1 cellular context compared by ENCODE assay signal in the genomic region with DNA sequence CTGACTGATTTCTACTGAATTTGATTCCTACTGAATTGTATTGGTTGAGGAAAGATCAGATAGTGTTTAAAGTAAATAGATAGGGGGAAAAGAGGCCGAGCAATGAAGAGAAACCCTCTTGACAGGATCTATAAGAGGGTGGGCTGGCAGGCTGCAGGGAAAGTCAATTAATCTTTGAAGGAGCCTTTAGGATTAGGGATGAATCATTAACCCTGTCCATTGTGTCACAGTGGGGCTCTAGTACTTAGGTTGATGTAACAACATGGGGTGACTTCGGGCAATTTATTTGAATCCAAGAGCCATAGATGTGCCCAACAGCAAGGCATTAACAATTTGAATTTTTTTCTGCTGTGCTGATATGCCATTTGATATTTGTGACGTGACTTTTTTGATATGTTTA.
TF ChIP-seq lines count a peak whose summit lies in the region.

No MANE protein-coding gene starts in this region.

TF ChIP-seq in WTC11, 78 proteins besides CTCF, POLR2A, EP300 and RAD21 (continued from another document):
- TF ChIP-seq ZNF396 (CRISPR knock-in tag; IDR thresholded peaks at IDR 0.05; ENCODE audit: borderline replicate concordance) (no peak), TCF7 (CRISPR knock-in tag; IDR thresholded peaks at IDR 0.05; ENCODE audit: low read depth) (no peak)
- TF ChIP-seq, protein P1, sequence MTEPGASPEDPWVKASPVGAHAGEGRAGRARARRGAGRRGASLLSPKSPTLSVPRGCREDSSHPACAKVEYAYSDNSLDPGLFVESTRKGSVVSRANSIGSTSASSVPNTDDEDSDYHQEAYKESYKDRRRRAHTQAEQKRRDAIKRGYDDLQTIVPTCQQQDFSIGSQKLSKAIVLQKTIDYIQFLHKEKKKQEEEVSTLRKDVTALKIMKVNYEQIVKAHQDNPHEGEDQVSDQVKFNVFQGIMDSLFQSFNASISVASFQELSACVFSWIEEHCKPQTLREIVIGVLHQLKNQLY (CRISPR knock-in tag; IDR thresholded peaks at IDR 0.05): no peak
- TF ChIP-seq, protein P2, sequence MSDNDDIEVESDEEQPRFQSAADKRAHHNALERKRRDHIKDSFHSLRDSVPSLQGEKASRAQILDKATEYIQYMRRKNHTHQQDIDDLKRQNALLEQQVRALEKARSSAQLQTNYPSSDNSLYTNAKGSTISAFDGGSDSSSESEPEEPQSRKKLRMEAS (CRISPR knock-in tag; IDR thresholded peaks at IDR 0.05): no peak
- TF ChIP-seq, protein P3, sequence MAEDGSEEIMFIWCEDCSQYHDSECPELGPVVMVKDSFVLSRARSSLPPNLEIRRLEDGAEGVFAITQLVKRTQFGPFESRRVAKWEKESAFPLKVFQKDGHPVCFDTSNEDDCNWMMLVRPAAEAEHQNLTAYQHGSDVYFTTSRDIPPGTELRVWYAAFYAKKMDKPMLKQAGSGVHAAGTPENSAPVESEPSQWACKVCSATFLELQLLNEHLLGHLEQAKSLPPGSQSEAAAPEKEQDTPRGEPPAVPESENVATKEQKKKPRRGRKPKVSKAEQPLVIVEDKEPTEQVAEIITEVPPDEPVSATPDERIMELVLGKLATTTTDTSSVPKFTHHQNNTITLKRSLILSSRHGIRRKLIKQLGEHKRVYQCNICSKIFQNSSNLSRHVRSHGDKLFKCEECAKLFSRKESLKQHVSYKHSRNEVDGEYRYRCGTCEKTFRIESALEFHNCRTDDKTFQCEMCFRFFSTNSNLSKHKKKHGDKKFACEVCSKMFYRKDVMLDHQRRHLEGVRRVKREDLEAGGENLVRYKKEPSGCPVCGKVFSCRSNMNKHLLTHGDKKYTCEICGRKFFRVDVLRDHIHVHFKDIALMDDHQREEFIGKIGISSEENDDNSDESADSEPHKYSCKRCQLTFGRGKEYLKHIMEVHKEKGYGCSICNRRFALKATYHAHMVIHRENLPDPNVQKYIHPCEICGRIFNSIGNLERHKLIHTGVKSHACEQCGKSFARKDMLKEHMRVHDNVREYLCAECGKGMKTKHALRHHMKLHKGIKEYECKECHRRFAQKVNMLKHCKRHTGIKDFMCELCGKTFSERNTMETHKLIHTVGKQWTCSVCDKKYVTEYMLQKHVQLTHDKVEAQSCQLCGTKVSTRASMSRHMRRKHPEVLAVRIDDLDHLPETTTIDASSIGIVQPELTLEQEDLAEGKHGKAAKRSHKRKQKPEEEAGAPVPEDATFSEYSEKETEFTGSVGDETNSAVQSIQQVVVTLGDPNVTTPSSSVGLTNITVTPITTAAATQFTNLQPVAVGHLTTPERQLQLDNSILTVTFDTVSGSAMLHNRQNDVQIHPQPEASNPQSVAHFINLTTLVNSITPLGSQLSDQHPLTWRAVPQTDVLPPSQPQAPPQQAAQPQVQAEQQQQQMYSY (CRISPR knock-in tag; IDR thresholded peaks at IDR 0.05): no peak
- TF ChIP-seq, protein P4, sequence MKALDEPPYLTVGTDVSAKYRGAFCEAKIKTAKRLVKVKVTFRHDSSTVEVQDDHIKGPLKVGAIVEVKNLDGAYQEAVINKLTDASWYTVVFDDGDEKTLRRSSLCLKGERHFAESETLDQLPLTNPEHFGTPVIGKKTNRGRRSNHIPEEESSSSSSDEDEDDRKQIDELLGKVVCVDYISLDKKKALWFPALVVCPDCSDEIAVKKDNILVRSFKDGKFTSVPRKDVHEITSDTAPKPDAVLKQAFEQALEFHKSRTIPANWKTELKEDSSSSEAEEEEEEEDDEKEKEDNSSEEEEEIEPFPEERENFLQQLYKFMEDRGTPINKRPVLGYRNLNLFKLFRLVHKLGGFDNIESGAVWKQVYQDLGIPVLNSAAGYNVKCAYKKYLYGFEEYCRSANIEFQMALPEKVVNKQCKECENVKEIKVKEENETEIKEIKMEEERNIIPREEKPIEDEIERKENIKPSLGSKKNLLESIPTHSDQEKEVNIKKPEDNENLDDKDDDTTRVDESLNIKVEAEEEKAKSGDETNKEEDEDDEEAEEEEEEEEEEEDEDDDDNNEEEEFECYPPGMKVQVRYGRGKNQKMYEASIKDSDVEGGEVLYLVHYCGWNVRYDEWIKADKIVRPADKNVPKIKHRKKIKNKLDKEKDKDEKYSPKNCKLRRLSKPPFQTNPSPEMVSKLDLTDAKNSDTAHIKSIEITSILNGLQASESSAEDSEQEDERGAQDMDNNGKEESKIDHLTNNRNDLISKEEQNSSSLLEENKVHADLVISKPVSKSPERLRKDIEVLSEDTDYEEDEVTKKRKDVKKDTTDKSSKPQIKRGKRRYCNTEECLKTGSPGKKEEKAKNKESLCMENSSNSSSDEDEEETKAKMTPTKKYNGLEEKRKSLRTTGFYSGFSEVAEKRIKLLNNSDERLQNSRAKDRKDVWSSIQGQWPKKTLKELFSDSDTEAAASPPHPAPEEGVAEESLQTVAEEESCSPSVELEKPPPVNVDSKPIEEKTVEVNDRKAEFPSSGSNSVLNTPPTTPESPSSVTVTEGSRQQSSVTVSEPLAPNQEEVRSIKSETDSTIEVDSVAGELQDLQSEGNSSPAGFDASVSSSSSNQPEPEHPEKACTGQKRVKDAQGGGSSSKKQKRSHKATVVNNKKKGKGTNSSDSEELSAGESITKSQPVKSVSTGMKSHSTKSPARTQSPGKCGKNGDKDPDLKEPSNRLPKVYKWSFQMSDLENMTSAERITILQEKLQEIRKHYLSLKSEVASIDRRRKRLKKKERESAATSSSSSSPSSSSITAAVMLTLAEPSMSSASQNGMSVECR (CRISPR knock-in tag; IDR thresholded peaks at IDR 0.05; ENCODE audit: borderline replicate concordance): no peak
TF ChIP-seq in WTC11: peak in this region for 0.
